Comparison of ENCODE assay signal across 8 cellular contexts in the genomic region with DNA sequence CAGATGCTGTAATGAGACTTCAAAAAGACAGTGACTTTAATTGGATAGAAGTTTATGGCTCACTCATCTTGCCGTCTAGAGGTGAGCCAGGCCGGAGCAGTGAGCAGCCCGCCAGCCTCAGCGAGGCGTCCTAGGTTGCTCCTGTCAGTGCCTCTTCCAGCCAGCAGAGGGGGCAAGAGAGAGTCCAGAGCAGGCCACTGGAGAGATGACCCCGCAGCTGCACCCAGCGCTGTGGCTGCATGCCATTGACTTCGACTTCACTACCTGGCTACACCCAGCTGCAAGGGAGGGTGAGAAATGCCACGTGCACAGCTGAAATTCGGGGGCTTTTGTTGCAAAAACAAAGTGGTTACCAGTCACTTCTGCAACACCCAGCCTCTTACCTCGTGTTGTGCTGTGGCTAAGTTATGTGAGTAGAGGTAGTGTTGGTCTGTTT. TPM values are rescaled to one million over a fixed set of nuclear protein-coding genes. Genes with fewer than 3 reads are reported as not detected.
DNase-seq lines count a peak whose midpoint lies in the region; ATAC-seq and TF ChIP-seq lines count a peak whose summit lies in the region.

No MANE protein-coding gene starts in this region.

- H3K4me1 Mint-ChIP-seq in activated CD4-positive, alpha-beta T cell treated with anti-CD3 and anti-CD28 coated beads, Interleukin-2, amount 10 ng/mL, durations not matched to agents 24 days and 14 days = peaks cover 5% of the 10 kb centered on the region

- H3K4me1 ChIP-seq in lower lobe of right lung = peaks cover 14% of the 10 kb centered on the region

- H3K4me3 ChIP-seq in lower lobe of right lung = no peak overlapping the region

- H3K27ac Mint-ChIP-seq in activated CD4-positive, alpha-beta T cell treated with anti-CD3 and anti-CD28 coated beads, Interleukin-2, amount 10 ng/mL, durations not matched to agents 24 days and 14 days = no peak overlapping the region

- DNase-seq in NCI-H345 (lab: John Stamatoyannopoulos, UW) (peak; percentile 67), dermis blood vessel endothelial cell (peak; percentile 87), lower lobe of right lung (peak; percentile 89)
- peak; percentile 93 for DNase-seq in activated CD4-positive, alpha-beta T cell treated with anti-CD3 and anti-CD28 coated beads, Interleukin-2, amount 10 ng/mL, durations not matched to agents 24 days and 14 days
- DNase-seq in stimulated activated CD8-positive, alpha-beta memory T cell treated with anti-CD3 and anti-CD28 coated beads, Interleukin-12 subunit alpha, Interleukin-12 subunit beta, amount 100 ng/mL, for 1 hour (ENCODE audit: low read depth) = peak; percentile 56

- H3K9me3 ChIP-seq in lower lobe of right lung = no peaks in the 10 kb centered on the region

- no peaks in the 10 kb centered on the region for H3K27me3 Mint-ChIP-seq in activated CD4-positive, alpha-beta T cell treated with anti-CD3 and anti-CD28 coated beads, Interleukin-2, amount 10 ng/mL, durations not matched to agents 24 days and 14 days

- intact Hi-C loops in activated CD4-positive, alpha-beta T cell treated with anti-CD3 and anti-CD28 coated beads, Interleukin-2, amount 10 ng/mL, durations not matched to agents 24 days and 14 days (cut with micrococcal nuclease) = loop anchor here (1.0 to 5.0 kb wide), 3 partner anchors 44 to 391 kb away; partner anchors contain the start of gene WDR86
- intact Hi-C loops in lower lobe of right lung (cut with DNase I) = no loop called here

- H3K9me3 Mint-ChIP-seq in activated CD4-positive, alpha-beta T cell treated with anti-CD3 and anti-CD28 coated beads, Interleukin-2, amount 10 ng/mL, durations not matched to agents 24 days and 14 days = no peaks in the 10 kb centered on the region

- H3K4me3 Mint-ChIP-seq in activated CD4-positive, alpha-beta T cell treated with anti-CD3 and anti-CD28 coated beads, Interleukin-2, amount 10 ng/mL, durations not matched to agents 24 days and 14 days = no peak overlapping the region

- ATAC-seq in GM19035 (IDR thresholded peaks at IDR 0.05; ENCODE audit: unreplicated experiment) (peak; percentile 98), HG03139 (IDR thresholded peaks at IDR 0.05; ENCODE audit: unreplicated experiment) (peak; percentile 95), lower lobe of right lung (peak; percentile 96)

- H3K27ac ChIP-seq in C4-2B (no peak overlapping the region), lower lobe of right lung (no peak overlapping the region)

- peaks cover 67% of the 10 kb centered on the region for H3K36me3 ChIP-seq in lower lobe of right lung

- H3K27me3 ChIP-seq in lower lobe of right lung (ENCODE audit: low read depth) = no peaks in the 10 kb centered on the region

- TF ChIP-seq CTCF in C4-2B (conservative IDR thresholded peaks at IDR 0.05) (peak; percentile 99), lower lobe of right lung (IDR thresholded peaks at IDR 0.05) (peak; percentile 96)

- peaks cover 38% of the 10 kb centered on the region for H3K36me3 Mint-ChIP-seq in activated CD4-positive, alpha-beta T cell treated with anti-CD3 and anti-CD28 coated beads, Interleukin-2, amount 10 ng/mL, durations not matched to agents 24 days and 14 days (ENCODE audit: low read depth)

RNA-seq across cellular contexts. Expression of gene NUB1, which starts 26.5 kb away (rescaled TPM):
- total RNA-seq in activated CD4-positive, alpha-beta T cell treated with anti-CD3 and anti-CD28 coated beads, Interleukin-2, amount 10 ng/mL, durations not matched to agents 24 days and 14 days = 36.5 and 40.4 TPM in 2 replicates
- total RNA-seq in dermis blood vessel endothelial cell (45.4 and 54.2 TPM in 2 replicates), lower lobe of right lung (53.7 TPM)

RNA-seq across cellular contexts. Expression of gene WDR86, which starts 41.7 kb away (rescaled TPM):
- not detected in 2 replicates for total RNA-seq in activated CD4-positive, alpha-beta T cell treated with anti-CD3 and anti-CD28 coated beads, Interleukin-2, amount 10 ng/mL, durations not matched to agents 24 days and 14 days
- total RNA-seq in dermis blood vessel endothelial cell (not detected in 2 replicates), lower lobe of right lung (4.4 TPM)
